Comparison of ENCODE assay signal across 35 cellular contexts in genomic region chr18:53305471-53305870, GRCh38.
"Had no signal": no experiment of that assay in that cellular context is flagged by ENCODE, and none has a peak within 500 bp of the region (broad histone marks: within the 10 kb centered on the region; RNA-seq: fewer than 3 reads in every experiment).

No MANE protein-coding gene starts in this region.

- H3K36me3 ChIP-seq: MG63 had no signal

- H3K27me3 ChIP-seq: MG63 had no signal

- DNase-seq: Karpas-422, Kasumi-1, KBM-7, KG1, MG63, MM.1S, MV-4-11, NCI-H1048, NCI-H1092, NCI-H1092 treated with DMSO at 0.1 percent for 48 hours, NCI-H1105, NCI-H1105 treated with DMSO at 0.1 percent for 48 hours, NCI-H1417, NCI-H1417 treated with DMSO at 0.1 percent for 48 hours, NCI-H1436, NCI-H1436 treated with DMSO at 0.1 percent for 48 hours, NCI-H146, NCI-H1694, NCI-H1694 treated with DMSO at 0.1 percent for 48 hours, NCI-H187, NCI-H187 treated with DMSO at 0.1 percent for 48 hours, NCI-H1930, NCI-H2029, NCI-H2029 treated with DMSO at 0.1 percent for 48 hours, NCI-H2081, NCI-H2081 treated with DMSO at 0.1 percent for 48 hours, NCI-H2107, NCI-H2171, NCI-H2171 treated with DMSO at 0.1 percent for 48 hours, NCI-H2227 treated with DMSO at 0.1 percent for 48 hours, NCI-H226, NCI-H345, NCI-H446, NCI-H446 treated with DMSO at 0.1 percent for 48 hours had no signal

- H3K27ac ChIP-seq: KMS-11 had no signal

- H3K9me3 ChIP-seq: MG63 had no signal

- H3K4me3 ChIP-seq: MG63 had no signal
